1 cellular context compared by ENCODE assay signal in the genomic region with DNA sequence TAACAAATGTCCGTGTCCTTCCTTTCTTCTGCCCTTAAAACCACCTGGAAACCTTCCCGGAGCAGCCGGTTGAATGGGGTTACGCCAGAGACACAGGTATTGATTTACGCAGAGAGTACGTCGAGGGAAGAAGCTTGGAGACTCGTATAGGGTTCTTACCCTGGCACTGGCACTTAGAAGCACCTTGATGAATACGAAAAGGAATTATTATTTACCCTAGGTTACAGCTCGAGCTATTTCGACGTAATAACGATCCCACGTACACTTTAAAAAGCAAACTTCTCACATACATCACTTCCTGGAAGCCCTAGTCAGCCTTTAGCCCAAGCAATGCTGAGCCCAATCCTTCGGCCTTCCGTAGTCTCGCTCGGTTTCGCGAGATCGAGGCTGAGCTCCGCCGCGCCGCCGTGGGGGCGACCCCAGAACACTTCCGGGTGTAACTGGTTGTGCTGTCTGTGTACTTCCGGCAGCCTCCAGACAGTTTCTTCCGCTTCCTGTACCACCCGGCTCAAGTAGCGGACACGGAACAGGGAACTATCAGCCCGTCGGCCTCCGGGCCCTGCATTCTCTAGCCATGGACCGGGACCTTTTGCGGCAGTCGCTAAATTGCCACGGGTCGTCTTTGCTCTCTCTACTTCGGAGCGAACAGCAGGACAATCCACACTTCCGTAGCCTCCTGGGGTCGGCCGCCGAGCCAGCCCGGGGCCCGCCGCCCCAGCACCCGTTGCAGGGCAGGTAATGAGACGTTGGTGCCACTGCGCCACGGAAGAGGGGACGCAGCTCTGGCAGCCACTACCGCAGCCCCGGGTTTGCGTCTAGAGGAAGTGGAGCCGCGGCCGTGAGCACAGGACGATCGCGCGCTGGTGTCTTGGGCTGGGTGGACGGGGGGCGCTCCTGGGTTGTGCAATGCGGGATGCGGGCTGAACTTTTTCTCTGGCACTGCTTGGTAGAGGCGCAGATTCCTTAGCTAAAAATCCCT.
TF ChIP-seq lines count a peak whose summit lies in the region.

A gene with protein sequence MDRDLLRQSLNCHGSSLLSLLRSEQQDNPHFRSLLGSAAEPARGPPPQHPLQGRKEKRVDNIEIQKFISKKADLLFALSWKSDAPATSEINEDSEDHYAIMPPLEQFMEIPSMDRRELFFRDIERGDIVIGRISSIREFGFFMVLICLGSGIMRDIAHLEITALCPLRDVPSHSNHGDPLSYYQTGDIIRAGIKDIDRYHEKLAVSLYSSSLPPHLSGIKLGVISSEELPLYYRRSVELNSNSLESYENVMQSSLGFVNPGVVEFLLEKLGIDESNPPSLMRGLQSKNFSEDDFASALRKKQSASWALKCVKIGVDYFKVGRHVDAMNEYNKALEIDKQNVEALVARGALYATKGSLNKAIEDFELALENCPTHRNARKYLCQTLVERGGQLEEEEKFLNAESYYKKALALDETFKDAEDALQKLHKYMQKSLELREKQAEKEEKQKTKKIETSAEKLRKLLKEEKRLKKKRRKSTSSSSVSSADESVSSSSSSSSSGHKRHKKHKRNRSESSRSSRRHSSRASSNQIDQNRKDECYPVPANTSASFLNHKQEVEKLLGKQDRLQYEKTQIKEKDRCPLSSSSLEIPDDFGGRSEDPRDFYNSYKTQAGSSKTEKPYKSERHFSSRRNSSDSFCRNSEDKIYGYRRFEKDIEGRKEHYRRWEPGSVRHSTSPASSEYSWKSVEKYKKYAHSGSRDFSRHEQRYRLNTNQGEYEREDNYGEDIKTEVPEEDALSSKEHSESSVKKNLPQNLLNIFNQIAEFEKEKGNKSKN (plus strand): TSS at position 476 of the 979 bp plus-strand sequence. CDS start 99 bp downstream, at position 575.

TF ChIP-seq in HepG2, 621 proteins besides CTCF, POLR2A, EP300 and RAD21 (continued from another document and continues in another):
- TF ChIP-seq, protein P1, sequence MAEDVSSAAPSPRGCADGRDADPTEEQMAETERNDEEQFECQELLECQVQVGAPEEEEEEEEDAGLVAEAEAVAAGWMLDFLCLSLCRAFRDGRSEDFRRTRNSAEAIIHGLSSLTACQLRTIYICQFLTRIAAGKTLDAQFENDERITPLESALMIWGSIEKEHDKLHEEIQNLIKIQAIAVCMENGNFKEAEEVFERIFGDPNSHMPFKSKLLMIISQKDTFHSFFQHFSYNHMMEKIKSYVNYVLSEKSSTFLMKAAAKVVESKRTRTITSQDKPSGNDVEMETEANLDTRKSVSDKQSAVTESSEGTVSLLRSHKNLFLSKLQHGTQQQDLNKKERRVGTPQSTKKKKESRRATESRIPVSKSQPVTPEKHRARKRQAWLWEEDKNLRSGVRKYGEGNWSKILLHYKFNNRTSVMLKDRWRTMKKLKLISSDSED (CRISPR knock-in tag; IDR thresholded peaks at IDR 0.05) = no peak
- no peak for TF ChIP-seq BHLHE40 (IDR thresholded peaks at IDR 0.05; ENCODE audit: low read length)
- TF ChIP-seq ZNF367 (CRISPR knock-in tag; IDR thresholded peaks at IDR 0.05; ENCODE audit: borderline replicate concordance) = no peak
- no peak for TF ChIP-seq ZSCAN22 (CRISPR knock-in tag; IDR thresholded peaks at IDR 0.05)
- TF ChIP-seq JARID2 (CRISPR knock-in tag; IDR thresholded peaks at IDR 0.05; ENCODE audit: insufficient replicate concordance) = no peak
- TF ChIP-seq ZNF768 (CRISPR knock-in tag; IDR thresholded peaks at IDR 0.05) = peak; percentile 67; the same call in 1 of the 2 replicates
- no peak for TF ChIP-seq PAX8 (CRISPR knock-in tag; IDR thresholded peaks at IDR 0.05; ENCODE audit: borderline replicate concordance)
- TF ChIP-seq, protein P2, sequence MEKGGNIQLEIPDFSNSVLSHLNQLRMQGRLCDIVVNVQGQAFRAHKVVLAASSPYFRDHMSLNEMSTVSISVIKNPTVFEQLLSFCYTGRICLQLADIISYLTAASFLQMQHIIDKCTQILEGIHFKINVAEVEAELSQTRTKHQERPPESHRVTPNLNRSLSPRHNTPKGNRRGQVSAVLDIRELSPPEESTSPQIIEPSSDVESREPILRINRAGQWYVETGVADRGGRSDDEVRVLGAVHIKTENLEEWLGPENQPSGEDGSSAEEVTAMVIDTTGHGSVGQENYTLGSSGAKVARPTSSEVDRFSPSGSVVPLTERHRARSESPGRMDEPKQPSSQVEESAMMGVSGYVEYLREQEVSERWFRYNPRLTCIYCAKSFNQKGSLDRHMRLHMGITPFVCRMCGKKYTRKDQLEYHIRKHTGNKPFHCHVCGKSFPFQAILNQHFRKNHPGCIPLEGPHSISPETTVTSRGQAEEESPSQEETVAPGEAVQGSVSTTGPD (CRISPR knock-in tag; IDR thresholded peaks at IDR 0.05) = no peak
- TF ChIP-seq NFIC (IDR thresholded peaks at IDR 0.05; ENCODE audit: low read length) = peak; percentile 5; the same call in 1 of the 2 replicates
- TF ChIP-seq SIX1 (CRISPR knock-in tag; IDR thresholded peaks at IDR 0.05; ENCODE audit: borderline replicate concordance) = no peak
- peak; percentile 49; the same call in 1 of the 2 replicates for TF ChIP-seq ZKSCAN1 (IDR thresholded peaks at IDR 0.05; ENCODE audit: low read length)
- TF ChIP-seq MBNL3 (CRISPR knock-in tag; conservative IDR thresholded peaks at IDR 0.05) = no peak
- TF ChIP-seq ZBTB21 (CRISPR knock-in tag; IDR thresholded peaks at IDR 0.05) = peak; percentile 86
- TF ChIP-seq, protein P3, sequence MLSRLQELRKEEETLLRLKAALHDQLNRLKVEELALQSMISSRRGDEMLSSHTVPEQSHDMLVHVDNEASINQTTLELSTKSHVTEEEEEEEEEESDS (CRISPR knock-in tag; IDR thresholded peaks at IDR 0.05; ENCODE audit: borderline replicate concordance) = no peak
- no peak for TF ChIP-seq JUN (CRISPR knock-in tag; IDR thresholded peaks at IDR 0.05)
- TF ChIP-seq, protein P4, sequence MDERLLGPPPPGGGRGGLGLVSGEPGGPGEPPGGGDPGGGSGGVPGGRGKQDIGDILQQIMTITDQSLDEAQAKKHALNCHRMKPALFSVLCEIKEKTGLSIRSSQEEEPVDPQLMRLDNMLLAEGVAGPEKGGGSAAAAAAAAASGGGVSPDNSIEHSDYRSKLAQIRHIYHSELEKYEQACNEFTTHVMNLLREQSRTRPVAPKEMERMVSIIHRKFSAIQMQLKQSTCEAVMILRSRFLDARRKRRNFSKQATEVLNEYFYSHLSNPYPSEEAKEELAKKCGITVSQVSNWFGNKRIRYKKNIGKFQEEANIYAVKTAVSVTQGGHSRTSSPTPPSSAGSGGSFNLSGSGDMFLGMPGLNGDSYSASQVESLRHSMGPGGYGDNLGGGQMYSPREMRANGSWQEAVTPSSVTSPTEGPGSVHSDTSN (CRISPR knock-in tag; IDR thresholded peaks at IDR 0.05) = no peak
- peak; percentile 69; the same call in 1 of the 2 replicates for TF ChIP-seq KDM5B (CRISPR knock-in tag; IDR thresholded peaks at IDR 0.05; ENCODE audit: borderline replicate concordance)
- TF ChIP-seq MYNN (CRISPR knock-in tag; IDR thresholded peaks at IDR 0.05; ENCODE audit: low read depth) = no peak
- TF ChIP-seq ZNF282 (IDR thresholded peaks at IDR 0.05; ENCODE audit: partially characterized antibody) = no peak
- TF ChIP-seq, protein P5, sequence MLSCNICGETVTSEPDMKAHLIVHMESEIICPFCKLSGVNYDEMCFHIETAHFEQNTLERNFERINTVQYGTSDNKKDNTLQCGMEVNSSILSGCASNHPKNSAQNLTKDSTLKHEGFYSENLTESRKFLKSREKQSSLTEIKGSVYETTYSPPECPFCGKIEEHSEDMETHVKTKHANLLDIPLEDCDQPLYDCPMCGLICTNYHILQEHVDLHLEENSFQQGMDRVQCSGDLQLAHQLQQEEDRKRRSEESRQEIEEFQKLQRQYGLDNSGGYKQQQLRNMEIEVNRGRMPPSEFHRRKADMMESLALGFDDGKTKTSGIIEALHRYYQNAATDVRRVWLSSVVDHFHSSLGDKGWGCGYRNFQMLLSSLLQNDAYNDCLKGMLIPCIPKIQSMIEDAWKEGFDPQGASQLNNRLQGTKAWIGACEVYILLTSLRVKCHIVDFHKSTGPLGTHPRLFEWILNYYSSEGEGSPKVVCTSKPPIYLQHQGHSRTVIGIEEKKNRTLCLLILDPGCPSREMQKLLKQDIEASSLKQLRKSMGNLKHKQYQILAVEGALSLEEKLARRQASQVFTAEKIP (CRISPR knock-in tag; IDR thresholded peaks at IDR 0.05; ENCODE audit: borderline replicate concordance) = no peak
- TF ChIP-seq, protein P6, sequence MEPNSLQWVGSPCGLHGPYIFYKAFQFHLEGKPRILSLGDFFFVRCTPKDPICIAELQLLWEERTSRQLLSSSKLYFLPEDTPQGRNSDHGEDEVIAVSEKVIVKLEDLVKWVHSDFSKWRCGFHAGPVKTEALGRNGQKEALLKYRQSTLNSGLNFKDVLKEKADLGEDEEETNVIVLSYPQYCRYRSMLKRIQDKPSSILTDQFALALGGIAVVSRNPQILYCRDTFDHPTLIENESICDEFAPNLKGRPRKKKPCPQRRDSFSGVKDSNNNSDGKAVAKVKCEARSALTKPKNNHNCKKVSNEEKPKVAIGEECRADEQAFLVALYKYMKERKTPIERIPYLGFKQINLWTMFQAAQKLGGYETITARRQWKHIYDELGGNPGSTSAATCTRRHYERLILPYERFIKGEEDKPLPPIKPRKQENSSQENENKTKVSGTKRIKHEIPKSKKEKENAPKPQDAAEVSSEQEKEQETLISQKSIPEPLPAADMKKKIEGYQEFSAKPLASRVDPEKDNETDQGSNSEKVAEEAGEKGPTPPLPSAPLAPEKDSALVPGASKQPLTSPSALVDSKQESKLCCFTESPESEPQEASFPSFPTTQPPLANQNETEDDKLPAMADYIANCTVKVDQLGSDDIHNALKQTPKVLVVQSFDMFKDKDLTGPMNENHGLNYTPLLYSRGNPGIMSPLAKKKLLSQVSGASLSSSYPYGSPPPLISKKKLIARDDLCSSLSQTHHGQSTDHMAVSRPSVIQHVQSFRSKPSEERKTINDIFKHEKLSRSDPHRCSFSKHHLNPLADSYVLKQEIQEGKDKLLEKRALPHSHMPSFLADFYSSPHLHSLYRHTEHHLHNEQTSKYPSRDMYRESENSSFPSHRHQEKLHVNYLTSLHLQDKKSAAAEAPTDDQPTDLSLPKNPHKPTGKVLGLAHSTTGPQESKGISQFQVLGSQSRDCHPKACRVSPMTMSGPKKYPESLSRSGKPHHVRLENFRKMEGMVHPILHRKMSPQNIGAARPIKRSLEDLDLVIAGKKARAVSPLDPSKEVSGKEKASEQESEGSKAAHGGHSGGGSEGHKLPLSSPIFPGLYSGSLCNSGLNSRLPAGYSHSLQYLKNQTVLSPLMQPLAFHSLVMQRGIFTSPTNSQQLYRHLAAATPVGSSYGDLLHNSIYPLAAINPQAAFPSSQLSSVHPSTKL (CRISPR knock-in tag; IDR thresholded peaks at IDR 0.05) = peak; percentile 50; the same call in 1 of the 2 replicates
- 0 out of 2 replicates have a peak, but pooled peaks have one; percentile 45 for TF ChIP-seq KLF11 (CRISPR knock-in tag; IDR thresholded peaks at IDR 0.05)
- TF ChIP-seq, protein P7, sequence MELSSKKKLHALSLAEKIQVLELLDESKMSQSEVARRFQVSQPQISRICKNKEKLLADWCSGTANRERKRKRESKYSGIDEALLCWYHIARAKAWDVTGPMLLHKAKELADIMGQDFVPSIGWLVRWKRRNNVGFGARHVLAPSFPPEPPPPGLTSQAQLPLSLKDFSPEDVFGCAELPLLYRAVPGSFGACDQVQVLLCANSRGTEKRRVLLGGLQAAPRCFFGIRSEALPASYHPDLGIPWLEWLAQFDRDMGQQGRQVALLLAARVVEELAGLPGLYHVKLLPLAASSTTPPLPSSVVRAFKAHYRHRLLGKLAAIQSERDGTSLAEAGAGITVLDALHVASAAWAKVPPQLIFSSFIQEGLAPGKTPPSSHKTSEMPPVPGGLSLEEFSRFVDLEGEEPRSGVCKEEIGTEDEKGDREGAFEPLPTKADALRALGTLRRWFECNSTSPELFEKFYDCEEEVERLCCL (CRISPR knock-in tag; IDR thresholded peaks at IDR 0.05; ENCODE audit: borderline replicate concordance) = no peak
- no peak; the same call in 1 of the 2 replicates for TF ChIP-seq HOXA5 (CRISPR knock-in tag; IDR thresholded peaks at IDR 0.05)
- TF ChIP-seq HDAC1 (CRISPR knock-in tag; IDR thresholded peaks at IDR 0.05) = peak; percentile 76
- no peak for TF ChIP-seq RELA (CRISPR knock-in tag; IDR thresholded peaks at IDR 0.05)
- TF ChIP-seq, protein P8, sequence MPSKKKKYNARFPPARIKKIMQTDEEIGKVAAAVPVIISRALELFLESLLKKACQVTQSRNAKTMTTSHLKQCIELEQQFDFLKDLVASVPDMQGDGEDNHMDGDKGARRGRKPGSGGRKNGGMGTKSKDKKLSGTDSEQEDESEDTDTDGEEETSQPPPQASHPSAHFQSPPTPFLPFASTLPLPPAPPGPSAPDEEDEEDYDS (CRISPR knock-in tag; IDR thresholded peaks at IDR 0.05) = peak; percentile 61; the same call in 1 of the 2 replicates
- TF ChIP-seq, protein P9, sequence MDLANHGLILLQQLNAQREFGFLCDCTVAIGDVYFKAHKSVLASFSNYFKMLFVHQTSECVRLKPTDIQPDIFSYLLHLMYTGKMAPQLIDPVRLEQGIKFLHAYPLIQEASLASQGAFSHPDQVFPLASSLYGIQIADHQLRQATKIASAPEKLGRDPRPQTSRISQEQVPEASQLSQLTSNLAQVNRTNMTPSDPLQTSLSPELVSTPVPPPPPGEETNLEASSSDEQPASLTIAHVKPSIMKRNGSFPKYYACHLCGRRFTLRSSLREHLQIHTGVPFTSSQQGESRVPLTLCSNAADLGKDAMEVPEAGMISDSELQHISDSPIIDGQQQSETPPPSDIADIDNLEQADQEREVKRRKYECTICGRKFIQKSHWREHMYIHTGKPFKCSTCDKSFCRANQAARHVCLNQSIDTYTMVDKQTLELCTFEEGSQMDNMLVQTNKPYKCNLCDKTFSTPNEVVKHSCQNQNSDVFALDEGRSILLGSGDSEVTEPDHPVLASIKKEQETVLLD (CRISPR knock-in tag; IDR thresholded peaks at IDR 0.05; ENCODE audit: low read depth) = peak; percentile 76; the same call in 1 of the 2 replicates
- TF ChIP-seq, protein P10, sequence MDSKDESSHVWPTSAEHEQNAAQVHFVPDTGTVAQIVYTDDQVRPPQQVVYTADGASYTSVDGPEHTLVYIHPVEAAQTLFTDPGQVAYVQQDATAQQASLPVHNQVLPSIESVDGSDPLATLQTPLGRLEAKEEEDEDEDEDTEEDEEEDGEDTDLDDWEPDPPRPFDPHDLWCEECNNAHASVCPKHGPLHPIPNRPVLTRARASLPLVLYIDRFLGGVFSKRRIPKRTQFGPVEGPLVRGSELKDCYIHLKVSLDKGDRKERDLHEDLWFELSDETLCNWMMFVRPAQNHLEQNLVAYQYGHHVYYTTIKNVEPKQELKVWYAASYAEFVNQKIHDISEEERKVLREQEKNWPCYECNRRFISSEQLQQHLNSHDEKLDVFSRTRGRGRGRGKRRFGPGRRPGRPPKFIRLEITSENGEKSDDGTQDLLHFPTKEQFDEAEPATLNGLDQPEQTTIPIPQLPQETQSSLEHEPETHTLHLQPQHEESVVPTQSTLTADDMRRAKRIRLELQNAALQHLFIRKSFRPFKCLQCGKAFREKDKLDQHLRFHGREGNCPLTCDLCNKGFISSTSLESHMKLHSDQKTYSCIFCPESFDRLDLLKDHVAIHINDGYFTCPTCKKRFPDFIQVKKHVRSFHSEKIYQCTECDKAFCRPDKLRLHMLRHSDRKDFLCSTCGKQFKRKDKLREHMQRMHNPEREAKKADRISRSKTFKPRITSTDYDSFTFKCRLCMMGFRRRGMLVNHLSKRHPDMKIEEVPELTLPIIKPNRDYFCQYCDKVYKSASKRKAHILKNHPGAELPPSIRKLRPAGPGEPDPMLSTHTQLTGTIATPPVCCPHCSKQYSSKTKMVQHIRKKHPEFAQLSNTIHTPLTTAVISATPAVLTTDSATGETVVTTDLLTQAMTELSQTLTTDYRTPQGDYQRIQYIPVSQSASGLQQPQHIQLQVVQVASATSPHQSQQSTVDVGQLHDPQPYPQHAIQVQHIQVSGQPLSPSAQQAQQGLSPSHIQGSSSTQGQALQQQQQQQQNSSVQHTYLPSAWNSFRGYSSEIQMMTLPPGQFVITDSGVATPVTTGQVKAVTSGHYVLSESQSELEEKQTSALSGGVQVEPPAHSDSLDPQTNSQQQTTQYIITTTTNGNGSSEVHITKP (CRISPR knock-in tag; IDR thresholded peaks at IDR 0.05; ENCODE audit: low read depth) = peak; percentile 32; the same call in 1 of the 2 replicates
- no peak for TF ChIP-seq ZNF510 (CRISPR knock-in tag; IDR thresholded peaks at IDR 0.05; ENCODE audit: low read depth)
